In genomic region chr2:167908786-167909185, GRCh38 we compare ENCODE assay signal across 18 cellular contexts.
"Had no signal": no experiment of that assay in that cellular context is flagged by ENCODE, and none has a peak within 500 bp of the region (broad histone marks: within the 10 kb centered on the region; RNA-seq: fewer than 3 reads in every experiment).

No MANE protein-coding gene starts in this region.

- H3K9me3 ChIP-seq: breast epithelium, lower lobe of right lung, prostate gland, right atrium auricular region, tibial nerve had no signal

- H3K27ac ChIP-seq: breast epithelium, coronary artery, foreskin keratinocyte, lower lobe of right lung, prostate gland, right atrium auricular region, tibial nerve, VCaP had no signal

- ATAC-seq: activated T-cell treated with anti-CD3 and anti-CD28 coated beads, Interleukin-2, amount 50 U/mL, for 72 hours; foreskin keratinocyte; lower lobe of right lung; naive thymus-derived CD8-positive, alpha-beta T cell; stimulated activated naive CD8-positive, alpha-beta T cell treated with anti-CD3 and anti-CD28 coated beads, Interleukin-15, Interleukin-2, amounts not matched to agents 100 U/mL and 50 U/mL, for 24 hours had no signal

- H3K27me3 ChIP-seq: breast epithelium, foreskin keratinocyte, right atrium auricular region, tibial nerve had no signal

- FAIRE-seq: astrocyte, keratinocyte, urothelium cell line had no signal

- H3K36me3 ChIP-seq: breast epithelium, lower lobe of right lung, prostate gland, right atrium auricular region, tibial nerve had no signal

- H3K4me3 ChIP-seq: breast epithelium, coronary artery, lower lobe of right lung, prostate gland, right atrium auricular region, tibial nerve had no signal

- DNase-seq: activated CD4-positive, CD25-positive, alpha-beta regulatory T cell treated with anti-CD3 and anti-CD28 coated beads, Interleukin-2, amount 50 U/mL, for 72 hours; activated effector memory CD4-positive, alpha-beta T cell treated with anti-CD3 and anti-CD28 coated beads, Interleukin-2, amount 50 U/mL, for 16 hours; activated T-cell treated with anti-CD3 and anti-CD28 coated beads, Interleukin-2, amount 50 U/mL, for 72 hours; foreskin keratinocyte; hypothalamus; lower lobe of right lung; naive thymus-derived CD8-positive, alpha-beta T cell; stimulated activated CD4-positive, alpha-beta T cell treated with anti-CD3 and anti-CD28 coated beads, Interleukin-2, amount 100 ng/mL, for 24 hours; stimulated activated naive CD8-positive, alpha-beta T cell treated with anti-CD3 and anti-CD28 coated beads, Interleukin-15, Interleukin-2, amounts not matched to agents 100 U/mL and 50 U/mL, for 24 hours had no signal

- H3K4me1 ChIP-seq: breast epithelium, foreskin keratinocyte, lower lobe of right lung, prostate gland, right atrium auricular region, tibial nerve had no signal
